In the genomic region with DNA sequence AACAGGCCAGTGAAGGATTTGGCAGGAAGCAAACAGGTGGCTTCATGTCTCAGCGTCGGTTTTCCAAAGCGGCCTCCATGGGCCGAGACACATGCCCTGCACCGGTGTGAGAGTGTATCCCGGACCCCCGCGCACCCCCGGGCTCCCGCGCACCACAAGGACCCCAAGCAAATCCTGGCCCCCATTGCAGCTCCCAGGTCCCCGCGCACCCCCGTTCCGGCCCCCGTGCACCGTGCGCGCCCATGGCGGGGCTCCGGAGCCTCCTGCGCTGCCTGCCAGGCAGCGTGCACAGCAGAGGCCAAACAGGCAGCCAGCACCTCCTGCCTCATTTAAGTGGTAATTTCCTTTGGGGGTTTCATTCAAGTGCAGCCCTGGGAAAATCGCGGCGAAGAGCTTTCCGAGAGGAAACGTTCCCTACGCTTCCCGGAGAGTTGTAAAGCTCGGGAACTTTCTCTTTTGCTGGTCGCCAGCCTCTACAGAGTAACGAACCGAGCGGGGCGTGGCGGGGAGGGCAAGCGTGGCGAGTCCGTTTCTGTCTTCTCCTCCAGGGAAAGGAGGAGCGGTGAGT, we compare ENCODE assay signal across 1 cellular context.
TF ChIP-seq lines count a peak whose summit lies in the region.

No MANE protein-coding gene starts in this region.

TF ChIP-seq in WTC11, 78 proteins besides CTCF, POLR2A, EP300 and RAD21 (continued from another document and continues in another):
- TF ChIP-seq, protein P1, sequence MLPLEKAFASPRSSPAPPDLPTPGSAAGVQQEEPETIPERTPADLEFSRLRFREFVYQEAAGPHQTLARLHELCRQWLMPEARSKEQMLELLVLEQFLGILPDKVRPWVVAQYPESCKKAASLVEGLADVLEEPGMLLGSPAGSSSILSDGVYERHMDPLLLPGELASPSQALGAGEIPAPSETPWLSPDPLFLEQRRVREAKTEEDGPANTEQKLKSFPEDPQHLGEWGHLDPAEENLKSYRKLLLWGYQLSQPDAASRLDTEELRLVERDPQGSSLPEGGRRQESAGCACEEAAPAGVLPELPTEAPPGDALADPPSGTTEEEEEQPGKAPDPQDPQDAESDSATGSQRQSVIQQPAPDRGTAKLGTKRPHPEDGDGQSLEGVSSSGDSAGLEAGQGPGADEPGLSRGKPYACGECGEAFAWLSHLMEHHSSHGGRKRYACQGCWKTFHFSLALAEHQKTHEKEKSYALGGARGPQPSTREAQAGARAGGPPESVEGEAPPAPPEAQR (CRISPR knock-in tag; IDR thresholded peaks at IDR 0.05): no peak
- no peak for TF ChIP-seq EMX1 (CRISPR knock-in tag; IDR thresholded peaks at IDR 0.05)
- TF ChIP-seq, protein P2, sequence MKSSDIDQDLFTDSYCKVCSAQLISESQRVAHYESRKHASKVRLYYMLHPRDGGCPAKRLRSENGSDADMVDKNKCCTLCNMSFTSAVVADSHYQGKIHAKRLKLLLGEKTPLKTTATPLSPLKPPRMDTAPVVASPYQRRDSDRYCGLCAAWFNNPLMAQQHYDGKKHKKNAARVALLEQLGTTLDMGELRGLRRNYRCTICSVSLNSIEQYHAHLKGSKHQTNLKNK (CRISPR knock-in tag; IDR thresholded peaks at IDR 0.05): no peak
- no peak for TF ChIP-seq PRRX2 (CRISPR knock-in tag; IDR thresholded peaks at IDR 0.05)
- no peak for TF ChIP-seq HMGA2 (CRISPR knock-in tag; IDR thresholded peaks at IDR 0.05)
- TF ChIP-seq, protein P3, sequence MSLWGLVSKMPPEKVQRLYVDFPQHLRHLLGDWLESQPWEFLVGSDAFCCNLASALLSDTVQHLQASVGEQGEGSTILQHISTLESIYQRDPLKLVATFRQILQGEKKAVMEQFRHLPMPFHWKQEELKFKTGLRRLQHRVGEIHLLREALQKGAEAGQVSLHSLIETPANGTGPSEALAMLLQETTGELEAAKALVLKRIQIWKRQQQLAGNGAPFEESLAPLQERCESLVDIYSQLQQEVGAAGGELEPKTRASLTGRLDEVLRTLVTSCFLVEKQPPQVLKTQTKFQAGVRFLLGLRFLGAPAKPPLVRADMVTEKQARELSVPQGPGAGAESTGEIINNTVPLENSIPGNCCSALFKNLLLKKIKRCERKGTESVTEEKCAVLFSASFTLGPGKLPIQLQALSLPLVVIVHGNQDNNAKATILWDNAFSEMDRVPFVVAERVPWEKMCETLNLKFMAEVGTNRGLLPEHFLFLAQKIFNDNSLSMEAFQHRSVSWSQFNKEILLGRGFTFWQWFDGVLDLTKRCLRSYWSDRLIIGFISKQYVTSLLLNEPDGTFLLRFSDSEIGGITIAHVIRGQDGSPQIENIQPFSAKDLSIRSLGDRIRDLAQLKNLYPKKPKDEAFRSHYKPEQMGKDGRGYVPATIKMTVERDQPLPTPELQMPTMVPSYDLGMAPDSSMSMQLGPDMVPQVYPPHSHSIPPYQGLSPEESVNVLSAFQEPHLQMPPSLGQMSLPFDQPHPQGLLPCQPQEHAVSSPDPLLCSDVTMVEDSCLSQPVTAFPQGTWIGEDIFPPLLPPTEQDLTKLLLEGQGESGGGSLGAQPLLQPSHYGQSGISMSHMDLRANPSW (CRISPR knock-in tag; conservative IDR thresholded peaks at IDR 0.05; ENCODE audit: low read depth): no peak
- TF ChIP-seq, protein P4, sequence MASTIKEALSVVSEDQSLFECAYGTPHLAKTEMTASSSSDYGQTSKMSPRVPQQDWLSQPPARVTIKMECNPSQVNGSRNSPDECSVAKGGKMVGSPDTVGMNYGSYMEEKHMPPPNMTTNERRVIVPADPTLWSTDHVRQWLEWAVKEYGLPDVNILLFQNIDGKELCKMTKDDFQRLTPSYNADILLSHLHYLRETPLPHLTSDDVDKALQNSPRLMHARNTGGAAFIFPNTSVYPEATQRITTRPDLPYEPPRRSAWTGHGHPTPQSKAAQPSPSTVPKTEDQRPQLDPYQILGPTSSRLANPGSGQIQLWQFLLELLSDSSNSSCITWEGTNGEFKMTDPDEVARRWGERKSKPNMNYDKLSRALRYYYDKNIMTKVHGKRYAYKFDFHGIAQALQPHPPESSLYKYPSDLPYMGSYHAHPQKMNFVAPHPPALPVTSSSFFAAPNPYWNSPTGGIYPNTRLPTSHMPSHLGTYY (CRISPR knock-in tag; IDR thresholded peaks at IDR 0.05): 0 out of 2 replicates have a peak, but pooled peaks have one; percentile 62
- no peak for TF ChIP-seq SOX15 (CRISPR knock-in tag; IDR thresholded peaks at IDR 0.05)
- TF ChIP-seq NFATC4 (CRISPR knock-in tag; IDR thresholded peaks at IDR 0.05): no peak
- TF ChIP-seq, protein P5, sequence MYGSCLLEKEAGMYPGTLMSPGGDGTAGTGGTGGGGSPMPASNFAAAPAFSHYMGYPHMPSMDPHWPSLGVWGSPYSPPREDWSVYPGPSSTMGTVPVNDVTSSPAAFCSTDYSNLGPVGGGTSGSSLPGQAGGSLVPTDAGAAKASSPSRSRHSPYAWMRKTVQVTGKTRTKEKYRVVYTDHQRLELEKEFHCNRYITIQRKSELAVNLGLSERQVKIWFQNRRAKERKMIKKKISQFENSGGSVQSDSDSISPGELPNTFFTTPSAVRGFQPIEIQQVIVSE (CRISPR knock-in tag; IDR thresholded peaks at IDR 0.05; ENCODE audit: borderline replicate concordance): no peak
- TF ChIP-seq TEAD1 (CRISPR knock-in tag; IDR thresholded peaks at IDR 0.05): peak; percentile 65; the same call in 1 of the 2 replicates
- TF ChIP-seq, protein P6, sequence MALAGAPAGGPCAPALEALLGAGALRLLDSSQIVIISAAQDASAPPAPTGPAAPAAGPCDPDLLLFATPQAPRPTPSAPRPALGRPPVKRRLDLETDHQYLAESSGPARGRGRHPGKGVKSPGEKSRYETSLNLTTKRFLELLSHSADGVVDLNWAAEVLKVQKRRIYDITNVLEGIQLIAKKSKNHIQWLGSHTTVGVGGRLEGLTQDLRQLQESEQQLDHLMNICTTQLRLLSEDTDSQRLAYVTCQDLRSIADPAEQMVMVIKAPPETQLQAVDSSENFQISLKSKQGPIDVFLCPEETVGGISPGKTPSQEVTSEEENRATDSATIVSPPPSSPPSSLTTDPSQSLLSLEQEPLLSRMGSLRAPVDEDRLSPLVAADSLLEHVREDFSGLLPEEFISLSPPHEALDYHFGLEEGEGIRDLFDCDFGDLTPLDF (CRISPR knock-in tag; IDR thresholded peaks at IDR 0.05): peak; percentile 56; the same call in 1 of the 2 replicates
- TF ChIP-seq, protein P7, sequence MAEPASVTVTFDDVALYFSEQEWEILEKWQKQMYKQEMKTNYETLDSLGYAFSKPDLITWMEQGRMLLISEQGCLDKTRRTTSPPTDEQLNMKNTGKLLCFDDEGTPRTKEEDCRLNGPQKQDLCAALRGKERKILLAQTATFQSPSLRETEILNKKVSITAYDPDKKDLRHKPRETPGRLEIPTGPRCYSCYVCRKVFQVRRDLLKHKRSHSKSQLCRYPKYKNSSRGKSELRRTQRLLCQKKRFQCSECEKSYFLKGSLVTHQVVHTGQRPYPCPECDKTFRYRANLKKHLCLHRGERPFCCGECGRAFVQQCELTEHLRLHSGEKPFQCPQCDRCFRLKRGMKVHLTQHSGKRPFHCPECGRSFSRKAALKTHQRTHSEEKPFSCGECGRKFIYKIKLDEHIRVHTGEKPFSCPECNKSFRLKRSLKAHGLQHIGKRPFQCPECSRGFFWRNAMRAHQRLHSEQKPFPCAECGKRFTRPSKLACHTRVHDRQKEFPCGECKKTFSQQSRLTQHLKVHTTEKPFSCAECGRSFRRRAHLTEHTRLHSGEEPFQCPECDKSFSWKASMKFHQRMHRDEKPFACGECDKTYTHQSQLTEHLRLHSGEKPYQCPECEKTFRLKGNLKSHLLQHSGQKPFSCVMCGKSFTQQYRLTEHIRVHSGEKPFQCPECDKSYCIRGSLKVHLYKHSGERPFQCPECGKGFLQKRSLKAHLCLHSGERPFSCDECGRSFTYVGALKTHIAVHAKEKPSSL (CRISPR knock-in tag; conservative IDR thresholded peaks at IDR 0.05): no peak
- TF ChIP-seq ELF4 (CRISPR knock-in tag; IDR thresholded peaks at IDR 0.05; ENCODE audit: low read depth): peak; percentile 82; the same call in 1 of the 2 replicates
- no peak; the same call in 1 of the 2 replicates for TF ChIP-seq ESRRA (CRISPR knock-in tag; IDR thresholded peaks at IDR 0.05; ENCODE audit: borderline replicate concordance)
- TF ChIP-seq, protein P8, sequence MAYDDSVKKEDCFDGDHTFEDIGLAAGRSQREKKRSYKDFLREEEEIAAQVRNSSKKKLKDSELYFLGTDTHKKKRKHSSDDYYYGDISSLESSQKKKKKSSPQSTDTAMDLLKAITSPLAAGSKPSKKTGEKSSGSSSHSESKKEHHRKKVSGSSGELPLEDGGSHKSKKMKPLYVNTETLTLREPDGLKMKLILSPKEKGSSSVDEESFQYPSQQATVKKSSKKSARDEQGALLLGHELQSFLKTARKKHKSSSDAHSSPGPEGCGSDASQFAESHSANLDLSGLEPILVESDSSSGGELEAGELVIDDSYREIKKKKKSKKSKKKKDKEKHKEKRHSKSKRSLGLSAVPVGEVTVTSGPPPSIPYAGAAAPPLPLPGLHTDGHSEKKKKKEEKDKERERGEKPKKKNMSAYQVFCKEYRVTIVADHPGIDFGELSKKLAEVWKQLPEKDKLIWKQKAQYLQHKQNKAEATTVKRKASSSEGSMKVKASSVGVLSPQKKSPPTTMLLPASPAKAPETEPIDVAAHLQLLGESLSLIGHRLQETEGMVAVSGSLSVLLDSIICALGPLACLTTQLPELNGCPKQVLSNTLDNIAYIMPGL (CRISPR knock-in tag; IDR thresholded peaks at IDR 0.05): peak; percentile 78; the same call in 1 of the 2 replicates
- TF ChIP-seq, protein P9, sequence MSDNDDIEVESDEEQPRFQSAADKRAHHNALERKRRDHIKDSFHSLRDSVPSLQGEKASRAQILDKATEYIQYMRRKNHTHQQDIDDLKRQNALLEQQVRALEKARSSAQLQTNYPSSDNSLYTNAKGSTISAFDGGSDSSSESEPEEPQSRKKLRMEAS (CRISPR knock-in tag; IDR thresholded peaks at IDR 0.05): peak; percentile 97
- TF ChIP-seq, protein P10, sequence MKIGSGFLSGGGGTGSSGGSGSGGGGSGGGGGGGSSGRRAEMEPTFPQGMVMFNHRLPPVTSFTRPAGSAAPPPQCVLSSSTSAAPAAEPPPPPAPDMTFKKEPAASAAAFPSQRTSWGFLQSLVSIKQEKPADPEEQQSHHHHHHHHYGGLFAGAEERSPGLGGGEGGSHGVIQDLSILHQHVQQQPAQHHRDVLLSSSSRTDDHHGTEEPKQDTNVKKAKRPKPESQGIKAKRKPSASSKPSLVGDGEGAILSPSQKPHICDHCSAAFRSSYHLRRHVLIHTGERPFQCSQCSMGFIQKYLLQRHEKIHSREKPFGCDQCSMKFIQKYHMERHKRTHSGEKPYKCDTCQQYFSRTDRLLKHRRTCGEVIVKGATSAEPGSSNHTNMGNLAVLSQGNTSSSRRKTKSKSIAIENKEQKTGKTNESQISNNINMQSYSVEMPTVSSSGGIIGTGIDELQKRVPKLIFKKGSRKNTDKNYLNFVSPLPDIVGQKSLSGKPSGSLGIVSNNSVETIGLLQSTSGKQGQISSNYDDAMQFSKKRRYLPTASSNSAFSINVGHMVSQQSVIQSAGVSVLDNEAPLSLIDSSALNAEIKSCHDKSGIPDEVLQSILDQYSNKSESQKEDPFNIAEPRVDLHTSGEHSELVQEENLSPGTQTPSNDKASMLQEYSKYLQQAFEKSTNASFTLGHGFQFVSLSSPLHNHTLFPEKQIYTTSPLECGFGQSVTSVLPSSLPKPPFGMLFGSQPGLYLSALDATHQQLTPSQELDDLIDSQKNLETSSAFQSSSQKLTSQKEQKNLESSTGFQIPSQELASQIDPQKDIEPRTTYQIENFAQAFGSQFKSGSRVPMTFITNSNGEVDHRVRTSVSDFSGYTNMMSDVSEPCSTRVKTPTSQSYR (CRISPR knock-in tag; IDR thresholded peaks at IDR 0.05): peak; percentile 82; the same call in 1 of the 2 replicates
- no peak for TF ChIP-seq NR3C1 (CRISPR knock-in tag; conservative IDR thresholded peaks at IDR 0.05; ENCODE audit: low read depth)
- TF ChIP-seq, protein P11, sequence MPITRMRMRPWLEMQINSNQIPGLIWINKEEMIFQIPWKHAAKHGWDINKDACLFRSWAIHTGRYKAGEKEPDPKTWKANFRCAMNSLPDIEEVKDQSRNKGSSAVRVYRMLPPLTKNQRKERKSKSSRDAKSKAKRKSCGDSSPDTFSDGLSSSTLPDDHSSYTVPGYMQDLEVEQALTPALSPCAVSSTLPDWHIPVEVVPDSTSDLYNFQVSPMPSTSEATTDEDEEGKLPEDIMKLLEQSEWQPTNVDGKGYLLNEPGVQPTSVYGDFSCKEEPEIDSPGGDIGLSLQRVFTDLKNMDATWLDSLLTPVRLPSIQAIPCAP (CRISPR knock-in tag; IDR thresholded peaks at IDR 0.05): 0 out of 2 replicates have a peak, but pooled peaks have one; percentile 65
- TF ChIP-seq NR1H2 (CRISPR knock-in tag; IDR thresholded peaks at IDR 0.05): no peak
- TF ChIP-seq ZNF317 (CRISPR knock-in tag; IDR thresholded peaks at IDR 0.05; ENCODE audit: borderline replicate concordance, low read depth): peak; percentile 61
- TF ChIP-seq GRHL2 (CRISPR knock-in tag; IDR thresholded peaks at IDR 0.05; ENCODE audit: insufficient replicate concordance, severe bottlenecking): no peak
- no peak for TF ChIP-seq MXD4 (CRISPR knock-in tag; IDR thresholded peaks at IDR 0.05; ENCODE audit: borderline replicate concordance)
- no peak for TF ChIP-seq ZNF121 (CRISPR knock-in tag; IDR thresholded peaks at IDR 0.05)
- TF ChIP-seq FOXK1 (CRISPR knock-in tag; IDR thresholded peaks at IDR 0.05): peak; percentile 78; the same call in 1 of the 2 replicates
- TF ChIP-seq, protein P12, sequence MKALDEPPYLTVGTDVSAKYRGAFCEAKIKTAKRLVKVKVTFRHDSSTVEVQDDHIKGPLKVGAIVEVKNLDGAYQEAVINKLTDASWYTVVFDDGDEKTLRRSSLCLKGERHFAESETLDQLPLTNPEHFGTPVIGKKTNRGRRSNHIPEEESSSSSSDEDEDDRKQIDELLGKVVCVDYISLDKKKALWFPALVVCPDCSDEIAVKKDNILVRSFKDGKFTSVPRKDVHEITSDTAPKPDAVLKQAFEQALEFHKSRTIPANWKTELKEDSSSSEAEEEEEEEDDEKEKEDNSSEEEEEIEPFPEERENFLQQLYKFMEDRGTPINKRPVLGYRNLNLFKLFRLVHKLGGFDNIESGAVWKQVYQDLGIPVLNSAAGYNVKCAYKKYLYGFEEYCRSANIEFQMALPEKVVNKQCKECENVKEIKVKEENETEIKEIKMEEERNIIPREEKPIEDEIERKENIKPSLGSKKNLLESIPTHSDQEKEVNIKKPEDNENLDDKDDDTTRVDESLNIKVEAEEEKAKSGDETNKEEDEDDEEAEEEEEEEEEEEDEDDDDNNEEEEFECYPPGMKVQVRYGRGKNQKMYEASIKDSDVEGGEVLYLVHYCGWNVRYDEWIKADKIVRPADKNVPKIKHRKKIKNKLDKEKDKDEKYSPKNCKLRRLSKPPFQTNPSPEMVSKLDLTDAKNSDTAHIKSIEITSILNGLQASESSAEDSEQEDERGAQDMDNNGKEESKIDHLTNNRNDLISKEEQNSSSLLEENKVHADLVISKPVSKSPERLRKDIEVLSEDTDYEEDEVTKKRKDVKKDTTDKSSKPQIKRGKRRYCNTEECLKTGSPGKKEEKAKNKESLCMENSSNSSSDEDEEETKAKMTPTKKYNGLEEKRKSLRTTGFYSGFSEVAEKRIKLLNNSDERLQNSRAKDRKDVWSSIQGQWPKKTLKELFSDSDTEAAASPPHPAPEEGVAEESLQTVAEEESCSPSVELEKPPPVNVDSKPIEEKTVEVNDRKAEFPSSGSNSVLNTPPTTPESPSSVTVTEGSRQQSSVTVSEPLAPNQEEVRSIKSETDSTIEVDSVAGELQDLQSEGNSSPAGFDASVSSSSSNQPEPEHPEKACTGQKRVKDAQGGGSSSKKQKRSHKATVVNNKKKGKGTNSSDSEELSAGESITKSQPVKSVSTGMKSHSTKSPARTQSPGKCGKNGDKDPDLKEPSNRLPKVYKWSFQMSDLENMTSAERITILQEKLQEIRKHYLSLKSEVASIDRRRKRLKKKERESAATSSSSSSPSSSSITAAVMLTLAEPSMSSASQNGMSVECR (CRISPR knock-in tag; IDR thresholded peaks at IDR 0.05; ENCODE audit: borderline replicate concordance): peak; percentile 93
- no peak for TF ChIP-seq JAZF1 (CRISPR knock-in tag; IDR thresholded peaks at IDR 0.05)
- no peak for TF ChIP-seq FOXJ3 (CRISPR knock-in tag; IDR thresholded peaks at IDR 0.05; ENCODE audit: borderline replicate concordance)
- 0 out of 2 replicates have a peak, but pooled peaks have one; percentile 84 for TF ChIP-seq KAT7 (CRISPR knock-in tag; IDR thresholded peaks at IDR 0.05; ENCODE audit: borderline replicate concordance)
- peak; percentile 83; the same call in 1 of the 2 replicates for TF ChIP-seq ETV6 (CRISPR knock-in tag; IDR thresholded peaks at IDR 0.05)
- TF ChIP-seq CREB1 (CRISPR knock-in tag; IDR thresholded peaks at IDR 0.05): peak; percentile 63; the same call in 1 of the 2 replicates
